17 cellular contexts compared by ENCODE assay signal in the genomic region with DNA sequence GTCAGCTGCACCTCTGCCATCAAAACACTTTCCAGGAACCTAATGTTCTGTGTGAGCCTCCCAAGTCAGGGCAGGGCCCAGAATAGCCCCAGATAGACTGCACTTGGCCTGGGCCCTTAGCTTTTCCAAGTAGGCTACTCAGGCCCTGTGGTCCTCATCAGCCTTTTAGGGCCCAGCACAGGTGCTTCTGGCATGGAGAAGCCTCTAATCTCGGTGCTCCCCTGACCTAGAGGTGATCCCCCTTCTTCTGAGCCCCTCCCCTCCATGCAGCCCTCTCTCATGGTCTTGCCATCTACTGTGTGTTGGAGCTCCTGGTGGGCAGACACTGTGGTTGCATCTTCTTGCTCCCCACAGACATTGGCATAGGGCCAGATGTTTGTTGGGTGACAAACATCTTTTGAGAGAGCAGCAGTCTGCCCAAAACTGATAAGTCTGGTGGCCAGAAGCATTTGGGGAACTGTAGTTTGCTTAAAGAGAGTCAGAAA.
DNase-seq lines count a peak whose midpoint lies in the region; ATAC-seq and TF ChIP-seq lines count a peak whose summit lies in the region.
"Had no signal": no experiment of that assay in that cellular context is flagged by ENCODE, and none has a peak within 500 bp of the region (broad histone marks: within the 10 kb centered on the region; RNA-seq: fewer than 3 reads in every experiment).

No MANE protein-coding gene starts in this region.

- ATAC-seq in GM21576 (IDR thresholded peaks at IDR 0.05; ENCODE audit: unreplicated experiment): no peak
- no peak for ATAC-seq in GM18907 (IDR thresholded peaks at IDR 0.05; ENCODE audit: unreplicated experiment)
- ATAC-seq: left colon, PC-3 had no signal

- no peak for TF ChIP-seq POLR2A in erythroblast (IDR thresholded peaks at IDR 0.05; ENCODE audit: low read length)

- DNase-seq in stimulated activated CD4-positive, alpha-beta T cell treated with anti-CD3 and anti-CD28 coated beads, Interleukin-1b, Interleukin-23, amount 100 ng/mL, for 48 hours: peak; percentile 4
- no peak for DNase-seq in stimulated activated CD4-positive, alpha-beta T cell treated with anti-CD3 and anti-CD28 coated beads, Interleukin-4, amount 100 ng/mL, for 24 hours
- peak; percentile 22 for DNase-seq in RKO (ENCODE audit: low spot score)
- peak; percentile 92 to 96 for DNase-seq in erythroblast (lab: John Stamatoyannopoulos, UW)
- no peak for DNase-seq in OCI-M2 (lab: John Stamatoyannopoulos, UW; ENCODE audit: unreplicated experiment)
- DNase-seq: adrenal gland; central memory CD4-positive, alpha-beta T cell; DMS153; effector memory CD4-positive, alpha-beta T cell; IMR-90; left colon; NCI-H1436; PC-3; stimulated activated CD4-positive, alpha-beta T cell treated with anti-CD3 and anti-CD28 coated beads, Interleukin-4, amount 100 ng/mL, for 1 hour; stimulated activated CD8-positive, alpha-beta memory T cell treated with anti-CD3 and anti-CD28 coated beads, Interleukin-4, amount 100 ng/mL, for 48 hours had no signal

Comparison
In these comparisons a context has a peak if more than half of its experiments do, and no peak if none do; other contexts are left out.
1. DNase-seq: peak in stimulated activated CD4-positive, alpha-beta T cell treated with anti-CD3 and anti-CD28 coated beads, Interleukin-1b, Interleukin-23, amount 100 ng/mL, for 48 hours (single experiment), RKO (single experiment) and erythroblast (2 of 2); none in stimulated activated CD4-positive, alpha-beta T cell treated with anti-CD3 and anti-CD28 coated beads, Interleukin-4, amount 100 ng/mL, for 24 hours (single experiment) and OCI-M2 (single experiment).